ENCODE assay signal across 8 cellular contexts in genomic region chr14:34982421-34983147, GRCh38. TPM values are rescaled to one million over a fixed set of nuclear protein-coding genes. Genes with fewer than 3 reads are reported as not detected.
DNase-seq lines count a peak whose midpoint lies in the region; ATAC-seq and TF ChIP-seq lines count a peak whose summit lies in the region.

Gene SRP54, plus strand, starts transcription at chr14:34982992. Its CDS starts 13,718 bp downstream, at chr14:34996710.

- H3K27me3 Mint-ChIP-seq in CD8-positive, alpha-beta T cell (ENCODE audit: low read depth) = no peaks in the 10 kb centered on the region

- H3K27ac ChIP-seq in CD8-positive, alpha-beta T cell (ENCODE audit: low read depth, low read length) = peak within 1 kb of the TSS; percentile 96
- H3K27ac ChIP-seq in duodenal mucosa (ENCODE audit: low read depth, low read length) (peak within 1 kb of the TSS; percentile 97), liver (ENCODE audit: low read depth in 1 of 2, low read length in 2 of 2) (peak within 1 kb of the TSS; percentile 96 to 98)

- no peaks in the 10 kb centered on the region for H3K9me3 Mint-ChIP-seq in CD8-positive, alpha-beta T cell

- peaks cover 34% of the 10 kb centered on the region for H3K4me1 ChIP-seq in CD8-positive, alpha-beta T cell (ENCODE audit: insufficient read depth, low read length)
- peaks cover 16 to 30% of the 10 kb centered on the region in 2 donors for H3K4me1 ChIP-seq in duodenal mucosa (ENCODE audit: control insufficient read depth in 1 of 2, insufficient read depth in 2 of 2, low read length in 2 of 2)
- H3K4me1 ChIP-seq in liver (ENCODE audit: control insufficient read depth in 4 of 4, insufficient read depth in 4 of 4, low read length in 3 of 4) = peaks cover 5 to 34% (median 17%) of the 10 kb centered on the region in 4 donors

- H3K9me3 ChIP-seq in CD8-positive, alpha-beta T cell (ENCODE audit: low read length) = no peaks in the 10 kb centered on the region
- H3K9me3 ChIP-seq in duodenal mucosa (ENCODE audit: control insufficient read depth in 1 of 2, low read length in 2 of 2) (no peaks in the 10 kb centered on the region), liver (ENCODE audit: control insufficient read depth in 4 of 4, low read length in 3 of 4) (no peaks in the 10 kb centered on the region)

- peaks cover 16% of the 10 kb centered on the region for H3K36me3 Mint-ChIP-seq in CD8-positive, alpha-beta T cell

- POLR2A ChIA-PET in CD8-positive, alpha-beta T cell (lab: Charles Lee) = interaction anchor here (0.6 to 5.2 kb wide), 28 partner anchors 10 to 421 kb away, joined by 3 to 73 read pairs (median 4); partner anchors contain the start of genes BAZ1A, FAM177A1, PPP2R3C and PRORP

- peak; percentile 99 to 100 (median 100) for DNase-seq in CD8-positive, alpha-beta T cell
- DNase-seq in NCI-H82 (lab: John Stamatoyannopoulos, UW) = peak; percentile 98
- peak; percentile 100 for DNase-seq in activated CD4-positive, alpha-beta T cell treated with anti-CD3 and anti-CD28 coated beads, Interleukin-2, amount 50 U/mL, for 48 hours
- DNase-seq in stimulated activated CD4-positive, alpha-beta T cell treated with anti-CD3 and anti-CD28 coated beads, Interleukin-4, amount 100 ng/mL, for 24 hours = peak; percentile 100

- H3K36me3 ChIP-seq in CD8-positive, alpha-beta T cell (ENCODE audit: insufficient read depth, low read length) = no peaks in the 10 kb centered on the region
- H3K36me3 ChIP-seq in duodenal mucosa (ENCODE audit: control insufficient read depth in 1 of 2, insufficient read depth in 2 of 2, low read length in 2 of 2) (no peaks in the 10 kb centered on the region), liver (ENCODE audit: control insufficient read depth in 4 of 4, insufficient read depth in 3 of 4, low read depth in 1 of 4, low read length in 3 of 4) (no peaks in the 10 kb centered on the region)

- H3K9ac ChIP-seq in duodenal mucosa (ENCODE audit: low read depth in 1 of 2, low read length in 2 of 2) = peak within 1 kb of the TSS; percentile 61 to 94
- H3K9ac ChIP-seq in liver (ENCODE audit: low read depth in 1 of 2, low read length in 2 of 2) = peak within 1 kb of the TSS; percentile 94 to 96

- no peak for TF ChIP-seq CTCF in CD8-positive, alpha-beta T cell (IDR thresholded peaks at IDR 0.05)
- no peak for TF ChIP-seq CTCF in liver (IDR thresholded peaks at IDR 0.05; ENCODE audit: low read depth, low read length, missing input control)

- TF ChIP-seq RAD21 in liver (IDR thresholded peaks at IDR 0.05) = peak; percentile 17 to 51

- no peak within 1 kb of the TSS for H3K4me3 Mint-ChIP-seq in CD8-positive, alpha-beta T cell

- intact Hi-C loops in CD8-positive, alpha-beta T cell (cut with DNase I, micrococcal nuclease) = loop anchor here (1.0 to 5.0 kb wide), 19 partner anchors 51 to 1340 kb away; partner anchors contain the start of genes CFL2 (in 2 of the 2), FAM177A1 (in 2 of the 2), NFKBIA (in 2 of the 2) and PSMA6 (in 2 of the 2)

- WGBS in liver = under 1% methylated on average over 45 of the region's 45 CpGs

- peaks cover 33% of the 10 kb centered on the region for H3K4me1 Mint-ChIP-seq in CD8-positive, alpha-beta T cell (ENCODE audit: low read depth)

- H3K27ac Mint-ChIP-seq in CD8-positive, alpha-beta T cell = no peak within 1 kb of the TSS

- H3K27me3 ChIP-seq in CD8-positive, alpha-beta T cell (ENCODE audit: insufficient read depth, low read length) = no peaks in the 10 kb centered on the region
- H3K27me3 ChIP-seq in duodenal mucosa (ENCODE audit: control insufficient read depth in 1 of 2, insufficient read depth in 2 of 2, low read length in 2 of 2) (no peaks in the 10 kb centered on the region), liver (ENCODE audit: control insufficient read depth in 4 of 4, insufficient read depth in 4 of 4, low read length in 3 of 4) (no peaks in the 10 kb centered on the region)

- peak within 1 kb of the TSS; percentile 82 for H3K4me3 ChIP-seq in CD8-positive, alpha-beta T cell (ENCODE audit: low read depth, low read length)
- H3K4me3 ChIP-seq in duodenal mucosa (ENCODE audit: low read depth in 1 of 2, low read length in 2 of 2) (peak within 1 kb of the TSS; percentile 79 to 96), liver (ENCODE audit: low read depth in 1 of 3, low read length in 3 of 3) (peak within 1 kb of the TSS; percentile 76 to 94 (median 87))

- ATAC-seq in CD8-positive, alpha-beta T cell = peak; percentile 93
- ATAC-seq in GM19452 (IDR thresholded peaks at IDR 0.05; ENCODE audit: unreplicated experiment) = peak; percentile 79
- ATAC-seq in HG03575 (IDR thresholded peaks at IDR 0.05; ENCODE audit: extremely low read depth, insufficient number of reproducible peaks, low FRiP score, unreplicated experiment) = peak; percentile 40

- CTCF ChIA-PET in CD8-positive, alpha-beta T cell (lab: Charles Lee) = interaction anchor here (1.5 to 2.0 kb wide), 2 partner anchors 49 to 64 kb away, joined by 4 to 7 read pairs; partner anchors contain the start of gene FAM177A1

TF ChIP-seq in liver, 16 proteins besides CTCF, POLR2A, EP300 and RAD21:
- TF ChIP-seq RXRA (IDR thresholded peaks at IDR 0.05) (peak; percentile 46 to 53), MAX (IDR thresholded peaks at IDR 0.05) (peak; percentile 91), ZBTB33 (IDR thresholded peaks at IDR 0.05) (peak; percentile 79), JUND (IDR thresholded peaks at IDR 0.05) (peak in 1 of 2 donors; percentile 49), FOXA2 (IDR thresholded peaks at IDR 0.05) (no peak), GABPA (IDR thresholded peaks at IDR 0.05 in 1 of 2, conservative IDR thresholded peaks at IDR 0.05 in 1 of 2) (peak; percentile 99), TAF1 (conservative IDR thresholded peaks at IDR 0.05) (peak; percentile 93), SP1 (IDR thresholded peaks at IDR 0.05) (peak; percentile 82), HNF4G (IDR thresholded peaks at IDR 0.05) (no peak), NR2F2 (IDR thresholded peaks at IDR 0.05) (peak; percentile 26), FOXA1 (IDR thresholded peaks at IDR 0.05) (peak; percentile 2), YY1 (IDR thresholded peaks at IDR 0.05) (peak; percentile 55), HNF4A (conservative IDR thresholded peaks at IDR 0.05) (peak in 1 of 2 donors; percentile 37), EGR1 (IDR thresholded peaks at IDR 0.05; ENCODE audit: low read depth in 2 of 2) (peak in 1 of 2 donors; percentile 70), REST (IDR thresholded peaks at IDR 0.05) (peak; percentile 75)
- TF ChIP-seq, protein P1, sequence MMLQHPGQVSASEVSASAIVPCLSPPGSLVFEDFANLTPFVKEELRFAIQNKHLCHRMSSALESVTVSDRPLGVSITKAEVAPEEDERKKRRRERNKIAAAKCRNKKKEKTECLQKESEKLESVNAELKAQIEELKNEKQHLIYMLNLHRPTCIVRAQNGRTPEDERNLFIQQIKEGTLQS (IDR thresholded peaks at IDR 0.05) = no peak

RNA-seq across cellular contexts. Expression of gene SRP54, which starts in this region (rescaled TPM):
- 10 to 100 TPM; 40.4 to 42.4 TPM for total RNA-seq in CD8-positive, alpha-beta T cell
- 100 to 1,000 TPM in 1 of 2 donors, 10 to 100 TPM in 1; 38.6 to 113 TPM for total RNA-seq in liver
- 10 to 100 TPM; 32.6 to 38.2 TPM for polyA plus RNA-seq in liver

Comparison
In these comparisons a context has a peak if more than half of its experiments do, and no peak if none do; other contexts are left out.
1. Peak in every context shown above with its lines: DNase-seq, ATAC-seq, H3K4me3 ChIP-seq and H3K27ac ChIP-seq.
2. ATAC-seq: peak in every context shown above with its lines; median percentile 93 in CD8-positive, alpha-beta T cell; 79 in GM19452; 40 in HG03575.